In the genomic region with DNA sequence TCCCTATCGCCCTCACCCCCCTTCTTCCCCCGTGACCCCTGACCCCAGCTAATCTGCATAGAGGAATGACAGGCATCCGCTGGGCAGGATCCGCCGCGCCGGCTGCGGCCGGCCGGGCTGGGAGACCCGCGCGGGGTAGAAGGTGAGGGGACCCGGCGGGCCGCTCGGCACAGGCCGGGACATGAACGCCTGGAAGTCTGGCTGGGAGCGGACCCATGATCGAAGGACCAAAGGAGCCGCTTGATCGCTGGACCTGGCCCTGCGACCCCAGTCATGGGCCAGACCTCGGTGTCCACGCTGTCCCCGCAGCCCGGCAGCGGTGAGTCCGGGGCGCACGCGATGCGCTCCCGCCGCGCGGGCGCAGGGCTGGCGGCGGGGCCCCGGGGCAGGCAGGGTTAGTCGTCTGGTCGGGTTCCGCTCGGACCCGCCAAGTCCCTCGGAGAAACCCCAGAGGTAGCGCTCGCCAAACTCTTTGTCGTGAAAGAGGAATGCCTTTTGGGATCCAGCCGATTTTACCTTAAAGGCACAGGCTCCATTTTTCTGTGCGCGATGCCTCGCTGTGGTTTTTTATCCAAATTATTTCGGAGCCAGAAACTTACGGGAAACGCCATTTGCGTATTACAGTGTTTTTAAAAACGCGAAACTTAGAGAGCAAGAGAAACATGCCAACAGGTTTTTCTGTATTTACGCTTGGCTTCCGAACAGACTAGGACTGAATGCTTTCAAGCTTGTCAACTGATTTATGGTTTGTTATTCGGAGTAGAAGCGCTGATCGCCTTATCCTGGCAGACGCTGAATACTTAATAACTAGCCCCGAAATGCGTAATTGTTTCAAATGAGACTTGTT, we compare ENCODE assay signal across 1 cellular context.
TF ChIP-seq lines count a peak whose summit lies in the region.

PHACTR2 (plus strand) TSS at position 75 of the 847 bp plus-strand sequence; CDS start at position 274, 199 bp downstream.

TF ChIP-seq in SK-N-SH treated with all-trans-retinoic acid at 6 μM for 48 hours, 23 proteins besides CTCF, POLR2A, EP300 and RAD21 (continued from another document):
- TF ChIP-seq, protein P1, sequence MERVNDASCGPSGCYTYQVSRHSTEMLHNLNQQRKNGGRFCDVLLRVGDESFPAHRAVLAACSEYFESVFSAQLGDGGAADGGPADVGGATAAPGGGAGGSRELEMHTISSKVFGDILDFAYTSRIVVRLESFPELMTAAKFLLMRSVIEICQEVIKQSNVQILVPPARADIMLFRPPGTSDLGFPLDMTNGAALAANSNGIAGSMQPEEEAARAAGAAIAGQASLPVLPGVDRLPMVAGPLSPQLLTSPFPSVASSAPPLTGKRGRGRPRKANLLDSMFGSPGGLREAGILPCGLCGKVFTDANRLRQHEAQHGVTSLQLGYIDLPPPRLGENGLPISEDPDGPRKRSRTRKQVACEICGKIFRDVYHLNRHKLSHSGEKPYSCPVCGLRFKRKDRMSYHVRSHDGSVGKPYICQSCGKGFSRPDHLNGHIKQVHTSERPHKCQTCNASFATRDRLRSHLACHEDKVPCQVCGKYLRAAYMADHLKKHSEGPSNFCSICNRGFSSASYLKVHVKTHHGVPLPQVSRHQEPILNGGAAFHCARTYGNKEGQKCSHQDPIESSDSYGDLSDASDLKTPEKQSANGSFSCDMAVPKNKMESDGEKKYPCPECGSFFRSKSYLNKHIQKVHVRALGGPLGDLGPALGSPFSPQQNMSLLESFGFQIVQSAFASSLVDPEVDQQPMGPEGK (CRISPR knock-in tag; IDR thresholded peaks at IDR 0.05; ENCODE audit: borderline replicate concordance) = no peak
TF ChIP-seq in SK-N-SH treated with all-trans-retinoic acid at 6 μM for 48 hours: peak in this region for 0.
